In genomic region chr7:6576024-6576866, GRCh38 we compare ENCODE assay signal across 1 cellular context.
TF ChIP-seq lines count a peak whose summit lies in the region.

No MANE protein-coding gene starts in this region.

TF ChIP-seq in endothelial cell of umbilical vein, 7 proteins besides CTCF, POLR2A, EP300 and RAD21 (continued from another document):
- TF ChIP-seq JUN (IDR thresholded peaks at IDR 0.05; ENCODE audit: borderline replicate concordance, insufficient read depth, insufficient read length, low read depth) (no peak), FOS (IDR thresholded peaks at IDR 0.05; ENCODE audit: borderline replicate concordance, insufficient read depth, low read length) (no peak), MYC (IDR thresholded peaks at IDR 0.05; ENCODE audit: low read depth, low read length) (no peak), EZH2 (IDR thresholded peaks at IDR 0.05; ENCODE audit: borderline replicate concordance, low read depth, low read length, severe bottlenecking) (no peak), GATA2 (IDR thresholded peaks at IDR 0.05; ENCODE audit: insufficient read depth, insufficient read length, low read depth, low read length) (no peak)
